13 cellular contexts compared by ENCODE assay signal in genomic region chr20:35304956-35305355, GRCh38. TPM values are rescaled to one million over a fixed set of nuclear protein-coding genes. Genes with fewer than 3 reads are reported as not detected.
A peak's percentile ranks its signal among the peaks of the same experiment; 100 is the strongest.
DNase-seq lines count a peak whose midpoint lies in the region; ATAC-seq lines count a peak whose summit lies in the region.
"Had no signal": no experiment of that assay in that cellular context is flagged by ENCODE, and none has a peak within 500 bp of the region (broad histone marks: within the 10 kb centered on the region; RNA-seq: fewer than 3 reads in every experiment).

No MANE protein-coding gene starts in this region.

- H3K27ac ChIP-seq in SJCRH30 (peak overlapping the region; percentile 93), esophagus (ENCODE audit: low read depth in 2 of 2, low read length in 1 of 2) (peak overlapping the region; percentile 64 to 81)

- DNase-seq in activated CD4-positive, alpha-beta T cell treated with anti-CD3 and anti-CD28 coated beads, Interleukin-2, amount 10 ng/mL, durations not matched to agents 7 days and 5 days = no peak
- DNase-seq in activated CD4-positive, alpha-beta T cell treated with anti-CD3 and anti-CD28 coated beads, Interleukin-2, amount 50 U/mL, for 48 hours = no peak
- DNase-seq in SJCRH30 = no peak
- DNase-seq in stimulated activated effector memory CD8-positive, alpha-beta T cell treated with anti-CD3 and anti-CD28 coated beads, Interleukin-12 subunit alpha, Interleukin-12 subunit beta, amount 100 ng/mL, for 72 hours (ENCODE audit: low spot score in 2 of 2) = no peak
- DNase-seq in OCI-M1 (lab: John Stamatoyannopoulos, UW) = no peak
- no peak for DNase-seq in superior temporal gyrus (ENCODE audit: extremely low spot score)
- DNase-seq in MV-4-11 (lab: John Stamatoyannopoulos, UW) = no peak
- DNase-seq: NCI-H2029 treated with DMSO at 0.1 percent for 48 hours, retina had no signal

- no peak for ATAC-seq in stimulated activated effector memory CD8-positive, alpha-beta T cell treated with anti-CD3 and anti-CD28 coated beads, Interleukin-12 subunit alpha, Interleukin-12 subunit beta, amount 100 ng/mL, for 72 hours

- peaks cover 44% of the 10 kb centered on the region for H3K4me1 Mint-ChIP-seq in activated CD4-positive, alpha-beta T cell treated with anti-CD3 and anti-CD28 coated beads, Interleukin-2, amount 10 ng/mL, durations not matched to agents 7 days and 5 days
- H3K4me1 Mint-ChIP-seq in stimulated activated effector memory CD8-positive, alpha-beta T cell treated with anti-CD3 and anti-CD28 coated beads, Interleukin-12 subunit alpha, Interleukin-12 subunit beta, amount 100 ng/mL, for 72 hours = peaks cover 69% of the 10 kb centered on the region

- H3K4me3 ChIP-seq in SJCRH30 (no peak overlapping the region), esophagus (ENCODE audit: low read depth in 1 of 2, low read length in 2 of 2) (no peak overlapping the region)

- H3K27me3 ChIP-seq in SJCRH30 (no peaks in the 10 kb centered on the region), esophagus (ENCODE audit: control insufficient read depth in 1 of 2, insufficient read depth in 2 of 2, low read length in 2 of 2) (no peaks in the 10 kb centered on the region)

- H3K9me3 ChIP-seq in SJCRH30 (replicated peaks) = no peaks in the 10 kb centered on the region
- H3K9me3 ChIP-seq in esophagus (ENCODE audit: control insufficient read depth in 2 of 2, insufficient read depth in 1 of 2, low read depth in 1 of 2, low read length in 1 of 2) = no peaks in the 10 kb centered on the region

- CTCF ChIA-PET in activated CD4-positive, alpha-beta T cell treated with anti-CD3 and anti-CD28 coated beads, Interleukin-2, amount 10 ng/mL, durations not matched to agents 7 days and 5 days (lab: Charles Lee) = interaction anchor here (0.6 to 8.1 kb wide), 17 partner anchors 8 to 571 kb away, joined by 3 to 90 read pairs (median 5); partner anchors contain the start of genes EDEM2 and EIF6

- peaks cover 50% of the 10 kb centered on the region for H3K4me1 ChIP-seq in SJCRH30
- peaks cover 9 to 35% of the 10 kb centered on the region in 2 donors for H3K4me1 ChIP-seq in esophagus (ENCODE audit: control insufficient read depth in 2 of 2, insufficient read depth in 2 of 2, low read length in 1 of 2)

- no peaks in the 10 kb centered on the region for H3K36me3 ChIP-seq in SJCRH30
- peaks cover 0 to 2% of the 10 kb centered on the region in 2 donors for H3K36me3 ChIP-seq in esophagus (ENCODE audit: control insufficient read depth in 2 of 2, insufficient read depth in 2 of 2, low read length in 1 of 2)

- peaks cover 2% of the 10 kb centered on the region for H3K36me3 Mint-ChIP-seq in activated CD4-positive, alpha-beta T cell treated with anti-CD3 and anti-CD28 coated beads, Interleukin-2, amount 10 ng/mL, durations not matched to agents 7 days and 5 days (ENCODE audit: low read depth)
- H3K36me3 Mint-ChIP-seq in stimulated activated effector memory CD8-positive, alpha-beta T cell treated with anti-CD3 and anti-CD28 coated beads, Interleukin-12 subunit alpha, Interleukin-12 subunit beta, amount 100 ng/mL, for 72 hours = peaks cover 11% of the 10 kb centered on the region

- WGBS in esophagus, 2 donors = 77 to 80% methylated on average over 6 of the region's 6 CpGs

- H3K9me3 Mint-ChIP-seq in activated CD4-positive, alpha-beta T cell treated with anti-CD3 and anti-CD28 coated beads, Interleukin-2, amount 10 ng/mL, durations not matched to agents 7 days and 5 days = no peaks in the 10 kb centered on the region
- H3K9me3 Mint-ChIP-seq in stimulated activated effector memory CD8-positive, alpha-beta T cell treated with anti-CD3 and anti-CD28 coated beads, Interleukin-12 subunit alpha, Interleukin-12 subunit beta, amount 100 ng/mL, for 72 hours = no peaks in the 10 kb centered on the region
- H3K9me3 Mint-ChIP-seq: mesothelial cell of epicardium; T-helper 2 cell treated with Interferon-gamma antibody and Interleukin-4, amounts not matched to agents 5 μg/mL and 100 μg/mL, for 36 hours had no signal

- peak overlapping the region; percentile 42 for H3K27ac Mint-ChIP-seq in activated CD4-positive, alpha-beta T cell treated with anti-CD3 and anti-CD28 coated beads, Interleukin-2, amount 10 ng/mL, durations not matched to agents 7 days and 5 days
- H3K27ac Mint-ChIP-seq in stimulated activated effector memory CD8-positive, alpha-beta T cell treated with anti-CD3 and anti-CD28 coated beads, Interleukin-12 subunit alpha, Interleukin-12 subunit beta, amount 100 ng/mL, for 72 hours = peak overlapping the region; percentile 95
- H3K27ac Mint-ChIP-seq: mesothelial cell of epicardium had no signal

- no peaks in the 10 kb centered on the region for H3K27me3 Mint-ChIP-seq in activated CD4-positive, alpha-beta T cell treated with anti-CD3 and anti-CD28 coated beads, Interleukin-2, amount 10 ng/mL, durations not matched to agents 7 days and 5 days

- H3K4me3 Mint-ChIP-seq in activated CD4-positive, alpha-beta T cell treated with anti-CD3 and anti-CD28 coated beads, Interleukin-2, amount 10 ng/mL, durations not matched to agents 7 days and 5 days = no peak overlapping the region
- H3K4me3 Mint-ChIP-seq in stimulated activated effector memory CD8-positive, alpha-beta T cell treated with anti-CD3 and anti-CD28 coated beads, Interleukin-12 subunit alpha, Interleukin-12 subunit beta, amount 100 ng/mL, for 72 hours = peak overlapping the region; percentile 69
- H3K4me3 Mint-ChIP-seq: mesothelial cell of epicardium had no signal

- POLR2A ChIA-PET in activated CD4-positive, alpha-beta T cell treated with anti-CD3 and anti-CD28 coated beads, Interleukin-2, amount 10 ng/mL, durations not matched to agents 7 days and 5 days (lab: Charles Lee) = interaction anchor here (0.6 to 1.3 kb wide), 2 partner anchors 16 to 150 kb away, joined by 4 read pairs; no protein-coding TSS in a partner anchor

RNA-seq across cellular contexts. Expression of gene FAM83C, which starts 12.7 kb away (rescaled TPM):
- not detected for total RNA-seq in activated CD4-positive, alpha-beta T cell treated with anti-CD3 and anti-CD28 coated beads, Interleukin-2, amount 10 ng/mL, durations not matched to agents 7 days and 5 days
- total RNA-seq in SJCRH30 (2014; rRNA removed; shearing (Covaris generic)) = 0.10 TPM in 1 of 2 replicates, not detected in the other
- polyA plus RNA-seq in esophagus = 10 to 100 TPM; 32.3 to 35.9 TPM
- total RNA-seq: H1, mesothelial cell of epicardium had no signal
- polyA plus RNA-seq: H1 had no signal

RNA-seq across cellular contexts. Expression of gene EIF6, which starts 20.4 kb away (rescaled TPM):
- total RNA-seq in activated CD4-positive, alpha-beta T cell treated with anti-CD3 and anti-CD28 coated beads, Interleukin-2, amount 10 ng/mL, durations not matched to agents 7 days and 5 days = 10 to 100 TPM; 87.4 to 93.3 TPM
- total RNA-seq in SJCRH30 (2014; rRNA removed; shearing (Covaris generic)) = 142 and 157 TPM in 2 replicates
- 100 to 1,000 TPM; 186 to 315 TPM for polyA plus RNA-seq in esophagus

RNA-seq across cellular contexts. Expression of gene MMP24OS, which starts 27.0 kb away (rescaled TPM):
- total RNA-seq in activated CD4-positive, alpha-beta T cell treated with anti-CD3 and anti-CD28 coated beads, Interleukin-2, amount 10 ng/mL, durations not matched to agents 7 days and 5 days = 10 to 100 TPM; 46.7 to 48.3 TPM
- total RNA-seq in SJCRH30 (2014; rRNA removed; shearing (Covaris generic)) = 19.6 and 20.4 TPM in 2 replicates
- 10 to 100 TPM; 25.7 to 52.2 TPM for polyA plus RNA-seq in esophagus
